Comparison of ENCODE assay signal across 20 cellular contexts in the genomic region with DNA sequence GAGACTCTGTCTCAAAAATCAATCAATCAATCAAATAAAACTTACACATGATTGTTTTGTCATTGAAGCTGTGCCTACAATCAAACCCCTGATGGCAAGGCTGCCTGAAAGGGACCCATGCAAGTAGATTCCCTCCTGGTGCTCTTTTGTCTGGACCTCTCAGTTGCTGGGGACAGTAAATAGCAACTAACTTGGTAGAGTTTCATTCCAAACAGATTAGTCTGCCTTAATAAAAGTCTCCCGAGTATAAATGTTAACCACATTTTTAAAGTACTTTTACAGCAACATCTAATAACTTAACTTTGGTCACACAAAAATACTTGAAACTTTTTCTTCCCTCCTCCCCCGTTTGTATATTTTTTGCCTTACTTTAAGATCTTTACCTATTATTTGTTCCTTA.
"Had no signal": no experiment of that assay in that cellular context is flagged by ENCODE, and none has a peak within 500 bp of the region (broad histone marks: within the 10 kb centered on the region; RNA-seq: fewer than 3 reads in every experiment).

No MANE protein-coding gene starts in this region.

- H3K9me3 ChIP-seq: body of pancreas, testis had no signal

- H3K36me3 ChIP-seq: cardiac muscle cell had no signal

- H2AFZ ChIP-seq: hepatocyte had no signal

- H3K27me3 ChIP-seq: body of pancreas, cardiac muscle cell, hepatocyte, testis had no signal

- ATAC-seq: activated CD8-positive, alpha-beta T cell treated with anti-CD3 and anti-CD28 coated beads, Interleukin-2, amount 10 ng/mL, durations not matched to agents 7 days and 5 days; body of pancreas; left ventricle myocardium superior; sciatic nerve; stimulated activated naive B cell treated with anti-CD40 and anti-IgM and Interleukin-4, amounts not matched to agents 10 μg/mL and 1 μg/mL and 100 μg/mL, for 72 hours; T-cell had no signal

- H3K4me2 ChIP-seq: hepatocyte had no signal

- H3K27ac ChIP-seq: body of pancreas, cardiac muscle cell, hepatocyte, testis, VCaP had no signal

- H3K79me2 ChIP-seq: hepatocyte had no signal

- DNase-seq: activated CD4-positive, alpha-beta T cell treated with anti-CD3 and anti-CD28 coated beads for 1 hour; activated CD4-positive, alpha-beta T cell treated with anti-CD3 and anti-CD28 coated beads, Interleukin-2, amount 50 U/mL, for 1 hour; activated CD8-positive, alpha-beta T cell treated with anti-CD3 and anti-CD28 coated beads, Interleukin-2, amount 10 ng/mL, durations not matched to agents 7 days and 5 days; activated gamma-delta T cell treated with Interleukin-2 at 50 U/mL for 16 hours; anterior cingulate cortex; body of pancreas; effector CD4-positive, alpha-beta T cell; glutamatergic neuron; kidney glomerular epithelial cell; left ventricle myocardium superior; nucleus accumbens; stimulated activated CD4-positive, alpha-beta T cell treated with anti-CD3 and anti-CD28 coated beads, Interleukin-2, amount 100 ng/mL, for 48 hours; stimulated activated CD8-positive, alpha-beta memory T cell treated with anti-CD3 and anti-CD28 coated beads, Interleukin-4, amount 100 ng/mL, for 48 hours; stimulated activated naive B cell treated with anti-CD40 and anti-IgM and Interleukin-4, amounts not matched to agents 10 μg/mL and 1 μg/mL and 100 μg/mL, for 72 hours; T-cell; testis had no signal

- H3K4me1 ChIP-seq: body of pancreas, testis had no signal

- H3K4me3 ChIP-seq: body of pancreas, cardiac muscle cell, hepatocyte, testis had no signal
